ENCODE assay signal across 1 cellular context in the genomic region with DNA sequence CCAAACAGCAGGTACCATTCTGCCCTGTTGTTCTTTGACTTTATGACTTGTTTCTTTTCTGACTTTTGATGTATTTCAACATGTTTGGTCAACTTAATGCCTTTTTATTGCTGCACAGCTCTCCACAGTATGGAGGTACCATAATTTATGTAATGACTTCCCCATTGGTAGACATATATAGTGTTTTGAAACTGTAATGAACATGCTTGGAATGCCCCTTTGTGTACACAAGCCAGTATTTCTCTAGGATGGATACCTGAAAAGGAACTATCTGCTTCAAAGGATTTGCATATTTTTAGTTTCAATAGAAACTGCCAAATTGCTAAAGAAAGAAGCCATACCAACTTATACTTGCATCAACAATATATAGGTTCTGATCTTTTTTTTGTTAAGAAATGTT.
TF ChIP-seq lines count a peak whose summit lies in the region.

No MANE protein-coding gene starts in this region.

TF ChIP-seq in GM12878, 131 proteins besides CTCF, POLR2A, EP300 and RAD21 (continued from another document):
- TF ChIP-seq, protein P1, sequence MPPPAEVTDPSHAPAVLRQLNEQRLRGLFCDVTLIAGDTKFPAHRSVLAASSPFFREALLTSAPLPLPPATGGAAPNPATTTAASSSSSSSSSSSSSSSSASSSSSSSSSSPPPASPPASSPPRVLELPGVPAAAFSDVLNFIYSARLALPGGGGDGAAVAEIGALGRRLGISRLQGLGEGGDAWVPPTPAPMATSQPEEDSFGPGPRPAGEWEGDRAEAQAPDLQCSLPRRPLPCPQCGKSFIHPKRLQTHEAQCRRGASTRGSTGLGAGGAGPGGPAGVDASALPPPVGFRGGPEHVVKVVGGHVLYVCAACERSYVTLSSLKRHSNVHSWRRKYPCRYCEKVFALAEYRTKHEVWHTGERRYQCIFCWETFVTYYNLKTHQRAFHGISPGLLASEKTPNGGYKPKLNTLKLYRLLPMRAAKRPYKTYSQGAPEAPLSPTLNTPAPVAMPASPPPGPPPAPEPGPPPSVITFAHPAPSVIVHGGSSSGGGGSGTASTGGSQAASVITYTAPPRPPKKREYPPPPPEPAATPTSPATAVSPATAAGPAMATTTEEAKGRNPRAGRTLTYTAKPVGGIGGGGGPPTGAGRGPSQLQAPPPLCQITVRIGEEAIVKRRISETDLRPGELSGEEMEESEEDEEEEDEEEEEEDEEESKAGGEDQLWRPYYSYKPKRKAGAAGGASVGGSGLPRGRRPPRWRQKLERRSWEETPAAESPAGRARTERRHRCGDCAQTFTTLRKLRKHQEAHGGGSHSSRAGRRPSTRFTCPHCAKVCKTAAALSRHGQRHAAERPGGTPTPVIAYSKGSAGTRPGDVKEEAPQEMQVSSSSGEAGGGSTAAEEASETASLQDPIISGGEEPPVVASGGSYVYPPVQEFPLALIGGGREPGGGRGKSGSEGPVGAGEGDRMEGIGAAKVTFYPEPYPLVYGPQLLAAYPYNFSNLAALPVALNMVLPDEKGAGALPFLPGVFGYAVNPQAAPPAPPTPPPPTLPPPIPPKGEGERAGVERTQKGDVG (CRISPR knock-in tag; IDR thresholded peaks at IDR 0.05), result no peak
- TF ChIP-seq, protein P2, sequence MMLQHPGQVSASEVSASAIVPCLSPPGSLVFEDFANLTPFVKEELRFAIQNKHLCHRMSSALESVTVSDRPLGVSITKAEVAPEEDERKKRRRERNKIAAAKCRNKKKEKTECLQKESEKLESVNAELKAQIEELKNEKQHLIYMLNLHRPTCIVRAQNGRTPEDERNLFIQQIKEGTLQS (IDR thresholded peaks at IDR 0.05; ENCODE audit: borderline replicate concordance, extremely low read depth, low read depth, low read length), result no peak
- no peak for TF ChIP-seq GATAD2B (conservative IDR thresholded peaks at IDR 0.05; ENCODE audit: low read depth)
